ENCODE assay signal across 1 cellular context in genomic region chr6:108606130-108606797, GRCh38.
TF ChIP-seq lines count a peak whose summit lies in the region.

No MANE protein-coding gene starts in this region.

TF ChIP-seq in HEK293, 187 proteins besides CTCF, POLR2A, EP300 and RAD21 (continued from another document):
- TF ChIP-seq ZBTB11 (tag by site-specific recombination; conservative IDR thresholded peaks at IDR 0.05; ENCODE audit: low read depth) (no peak), ZNF600 (tag by site-specific recombination; IDR thresholded peaks at IDR 0.05) (no peak), RBAK (tag by site-specific recombination; IDR thresholded peaks at IDR 0.05) (no peak), ZNF792 (tag by site-specific recombination; IDR thresholded peaks at IDR 0.05) (no peak), ZBTB48 (tag by site-specific recombination; IDR thresholded peaks at IDR 0.05) (no peak)
